Comparison of ENCODE assay signal across 9 cellular contexts in the genomic region with DNA sequence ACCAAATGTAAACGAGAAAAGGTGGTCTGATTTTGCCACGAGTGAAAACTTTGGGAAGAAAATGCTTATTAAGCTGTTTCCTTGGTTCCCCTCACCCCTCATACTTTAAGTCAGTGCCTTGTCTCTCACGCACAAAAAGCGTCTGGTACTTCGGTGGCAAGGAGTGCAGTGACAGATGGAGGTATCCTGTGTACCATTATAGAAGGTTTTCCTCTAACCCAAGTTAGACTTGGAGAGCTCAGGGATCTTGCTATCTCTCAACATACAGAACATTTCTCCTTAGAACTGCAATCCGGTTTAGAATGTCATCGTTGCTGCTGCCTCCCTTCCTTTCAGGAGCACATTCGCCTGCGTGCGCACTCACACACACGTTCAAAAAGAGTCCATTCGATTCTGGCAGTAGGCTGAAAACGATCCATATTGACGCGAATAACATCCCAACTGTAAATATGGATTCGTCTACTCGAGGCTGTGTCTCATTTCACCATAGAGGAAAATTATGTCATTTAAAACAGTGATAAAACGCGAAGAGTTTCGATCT. TPM values are rescaled to one million over a fixed set of nuclear protein-coding genes. Genes with fewer than 3 reads are reported as not detected.
DNase-seq lines count a peak whose midpoint lies in the region; ATAC-seq, FAIRE-seq and TF ChIP-seq lines count a peak whose summit lies in the region.
"Had no signal": no experiment of that assay in that cellular context is flagged by ENCODE, and none has a peak within 500 bp of the region (broad histone marks: within the 10 kb centered on the region; RNA-seq: fewer than 3 reads in every experiment).

No MANE protein-coding gene starts in this region.

- H3K9me3 Mint-ChIP-seq in activated CD4-positive, alpha-beta memory T cell treated with anti-CD3 and anti-CD28 coated beads for 36 hours: no peaks in the 10 kb centered on the region
- H3K9me3 Mint-ChIP-seq in activated CD4-positive, alpha-beta memory T cell treated with anti-CD3 and anti-CD28 coated beads, Interleukin-2, amount 10 ng/mL, durations not matched to agents 7 days and 5 days: no peaks in the 10 kb centered on the region
- no peaks in the 10 kb centered on the region for H3K9me3 Mint-ChIP-seq in activated naive CD4-positive, alpha-beta T cell treated with anti-CD3 and anti-CD28 coated beads, Interleukin-2, amount 50 U/mL, for 72 hours

- no peak for TF ChIP-seq CTCF in K562 (IDR thresholded peaks at IDR 0.05 in 2 of 3, conservative IDR thresholded peaks at IDR 0.05 in 1 of 3; ENCODE audit: insufficient read depth in 2 of 3, low read depth in 1 of 3, low read length in 3 of 3)

- no peak for TF ChIP-seq POLR2A in K562 (conservative IDR thresholded peaks at IDR 0.05)

- H3K27me3 ChIP-seq in K562 (ENCODE audit: control insufficient read depth in 2 of 2, insufficient read depth in 2 of 2, low read length in 2 of 2) (peaks cover 0 to 15% of the 10 kb centered on the region in 2 experiments; a peak in 2 of 5 replicates), stomach smooth muscle (ENCODE audit: control insufficient read depth in 1 of 2, insufficient read depth in 2 of 2, low read length in 2 of 2) (no peaks in the 10 kb centered on the region)

- no peak overlapping the region for H3K27ac Mint-ChIP-seq in activated CD4-positive, alpha-beta memory T cell treated with anti-CD3 and anti-CD28 coated beads for 36 hours
- H3K27ac Mint-ChIP-seq in activated CD4-positive, alpha-beta memory T cell treated with anti-CD3 and anti-CD28 coated beads, Interleukin-2, amount 10 ng/mL, durations not matched to agents 7 days and 5 days: no peak overlapping the region
- H3K27ac Mint-ChIP-seq in activated naive CD4-positive, alpha-beta T cell treated with anti-CD3 and anti-CD28 coated beads, Interleukin-2, amount 50 U/mL, for 72 hours: no peak overlapping the region
- H3K27ac Mint-ChIP-seq: activated naive CD4-positive, alpha-beta T cell treated with anti-CD3 and anti-CD28 coated beads, Interleukin-2, amount 50 U/mL, for 24 hours had no signal

- no peaks in the 10 kb centered on the region for H3K9me1 ChIP-seq in K562 (ENCODE audit: control insufficient read depth, insufficient read depth, low read length)

- H3K4me1 ChIP-seq in K562 (replicated peaks in 1 of 2; ENCODE audit: control insufficient read depth in 2 of 2, insufficient read depth in 2 of 2, low read length in 2 of 2) (peaks cover 6 to 25% of the 10 kb centered on the region in 2 experiments), stomach smooth muscle (ENCODE audit: control insufficient read depth, insufficient read depth, low read length) (peaks cover 15% of the 10 kb centered on the region)

- peak overlapping the region; percentile 83 for H2AFZ ChIP-seq in K562 (ENCODE audit: low read depth, low read length)

- CTCF ChIA-PET in activated CD4-positive, alpha-beta memory T cell treated with anti-CD3 and anti-CD28 coated beads for 36 hours (lab: Charles Lee): no interaction called here
- CTCF ChIA-PET in activated CD4-positive, alpha-beta memory T cell treated with anti-CD3 and anti-CD28 coated beads, Interleukin-2, amount 10 ng/mL, durations not matched to agents 7 days and 5 days (lab: Charles Lee): interaction anchor here (0.9 kb wide), 1 partner anchor 544 kb away, joined by 3 read pairs; no protein-coding TSS in a partner anchor
- CTCF ChIA-PET in K562 (lab: Yijun Ruan, JAX; ENCODE audit: low intra/inter-chr PET ratio): no interaction called here

- no peaks in the 10 kb centered on the region for H4K20me1 ChIP-seq in K562 (replicated peaks; ENCODE audit: control insufficient read depth, insufficient read depth, low read length)

- no peaks in the 10 kb centered on the region for H3K79me2 ChIP-seq in K562 (ENCODE audit: control insufficient read depth, insufficient read depth, low read length)

- peak overlapping the region; percentile 34 for H3K4me3 Mint-ChIP-seq in activated CD4-positive, alpha-beta memory T cell treated with anti-CD3 and anti-CD28 coated beads for 36 hours
- H3K4me3 Mint-ChIP-seq in activated CD4-positive, alpha-beta memory T cell treated with anti-CD3 and anti-CD28 coated beads, Interleukin-2, amount 10 ng/mL, durations not matched to agents 7 days and 5 days: no peak overlapping the region
- H3K4me3 Mint-ChIP-seq: activated naive CD4-positive, alpha-beta T cell treated with anti-CD3 and anti-CD28 coated beads, Interleukin-2, amount 50 U/mL, for 24 hours had no signal

- POLR2A ChIA-PET in activated CD4-positive, alpha-beta memory T cell treated with anti-CD3 and anti-CD28 coated beads for 36 hours (lab: Charles Lee): interaction anchor here (0.8 kb wide), 1 partner anchor 226 kb away, joined by 3 read pairs; no protein-coding TSS in a partner anchor
- POLR2A ChIA-PET in activated CD4-positive, alpha-beta memory T cell treated with anti-CD3 and anti-CD28 coated beads, Interleukin-2, amount 10 ng/mL, durations not matched to agents 7 days and 5 days (lab: Charles Lee): no interaction called here
- POLR2A ChIA-PET in K562 (lab: Yijun Ruan, JAX): interaction anchor here (0.6 to 0.8 kb wide), 4 partner anchors 32 to 973 kb away, joined by 3 read pairs; no protein-coding TSS in a partner anchor

- FAIRE-seq in K562 (lab: Jason Lieb, UNC): peak; percentile 11

- ATAC-seq in K562: no peak
- no peak for ATAC-seq in GM21526 (IDR thresholded peaks at IDR 0.05; ENCODE audit: low FRiP score, unreplicated experiment)
- ATAC-seq in activated naive CD4-positive, alpha-beta T cell treated with anti-CD3 and anti-CD28 coated beads, Interleukin-2, amount 50 U/mL, for 72 hours: no peak

- peak; percentile 10 for DNase-seq in activated CD4-positive, alpha-beta memory T cell treated with anti-CD3 and anti-CD28 coated beads for 36 hours
- no peak for DNase-seq in activated CD4-positive, alpha-beta memory T cell treated with anti-CD3 and anti-CD28 coated beads, Interleukin-2, amount 10 ng/mL, durations not matched to agents 7 days and 5 days
- peak; percentile 62 for DNase-seq in NCI-H2227 treated with DMSO at 0.1 percent for 48 hours (lab: John Stamatoyannopoulos, UW)
- DNase-seq in K562 (ENCODE audit: extremely low read depth in 1 of 4, low spot score in 3 of 4): peak in 1 of 4 experiments; percentile 20
- peak; percentile 71 for DNase-seq in inferior parietal cortex (ENCODE audit: extremely low spot score)
- no peak for DNase-seq in activated naive CD4-positive, alpha-beta T cell treated with anti-CD3 and anti-CD28 coated beads, Interleukin-2, amount 50 U/mL, for 72 hours (ENCODE audit: low spot score in 2 of 2)

- H3K9ac ChIP-seq in K562 (ENCODE audit: insufficient read depth in 1 of 2, low read depth in 2 of 2, low read length in 2 of 2): no peak overlapping the region
- peak overlapping the region; percentile 80 to 98 for H3K9ac ChIP-seq in stomach smooth muscle (ENCODE audit: low read length in 2 of 2)

- no peak overlapping the region for H3K4me3 ChIP-seq in K562
- peak overlapping the region; percentile 89 to 97 for H3K4me3 ChIP-seq in stomach smooth muscle (ENCODE audit: low read length in 2 of 2)

- peaks cover 16% of the 10 kb centered on the region for H3K4me1 Mint-ChIP-seq in activated CD4-positive, alpha-beta memory T cell treated with anti-CD3 and anti-CD28 coated beads for 36 hours (ENCODE audit: low read depth)
- H3K4me1 Mint-ChIP-seq in activated CD4-positive, alpha-beta memory T cell treated with anti-CD3 and anti-CD28 coated beads, Interleukin-2, amount 10 ng/mL, durations not matched to agents 7 days and 5 days: peaks cover 20% of the 10 kb centered on the region

- peaks cover 38% of the 10 kb centered on the region for H3K27me3 Mint-ChIP-seq in activated CD4-positive, alpha-beta memory T cell treated with anti-CD3 and anti-CD28 coated beads for 36 hours
- peaks cover 37% of the 10 kb centered on the region for H3K27me3 Mint-ChIP-seq in activated CD4-positive, alpha-beta memory T cell treated with anti-CD3 and anti-CD28 coated beads, Interleukin-2, amount 10 ng/mL, durations not matched to agents 7 days and 5 days

- WGBS in K562 (ENCODE audit: insufficient coverage, low coverage, missing lambda C conversion rate): 29% methylated on average over 20 of the region's 20 CpGs

- TF ChIP-seq RAD21 in K562 (CRISPR knock-in tag; conservative IDR thresholded peaks at IDR 0.05 in 1 of 2, IDR thresholded peaks at IDR 0.05 in 1 of 2): no peak

- H3K4me2 ChIP-seq in K562 (ENCODE audit: insufficient read depth, low read length): peak overlapping the region; percentile 56

- H3K36me3 ChIP-seq in K562 (ENCODE audit: control insufficient read depth, insufficient read depth, low read length): no peaks in the 10 kb centered on the region
- no peaks in the 10 kb centered on the region for H3K36me3 ChIP-seq in stomach smooth muscle (ENCODE audit: control insufficient read depth in 2 of 2, insufficient read depth in 2 of 2, low read length in 2 of 2)

- H3K9me3 ChIP-seq in K562 (replicated peaks; ENCODE audit: control insufficient read depth, insufficient read depth, low read depth, low read length) (no peaks in the 10 kb centered on the region), stomach smooth muscle (ENCODE audit: control insufficient read depth in 2 of 2, low read length in 2 of 2) (no peaks in the 10 kb centered on the region)

- no peaks in the 10 kb centered on the region for H3K36me3 Mint-ChIP-seq in activated CD4-positive, alpha-beta memory T cell treated with anti-CD3 and anti-CD28 coated beads for 36 hours
- H3K36me3 Mint-ChIP-seq in activated CD4-positive, alpha-beta memory T cell treated with anti-CD3 and anti-CD28 coated beads, Interleukin-2, amount 10 ng/mL, durations not matched to agents 7 days and 5 days (ENCODE audit: low read depth): no peaks in the 10 kb centered on the region
- peaks cover 6 to 31% of the 10 kb centered on the region in 2 donors for H3K36me3 Mint-ChIP-seq in activated naive CD4-positive, alpha-beta T cell treated with anti-CD3 and anti-CD28 coated beads, Interleukin-2, amount 50 U/mL, for 72 hours

- H3K27ac ChIP-seq in K562 (ENCODE audit: extremely low read depth, low read depth, low read length) (no peak overlapping the region), stomach smooth muscle (ENCODE audit: low read length) (peak overlapping the region; percentile 96)

- BruUV-seq in K562 (replicated peaks; lab: Mats Ljungman, UMichigan): no TSS peak

- in situ Hi-C loops in K562 (cut with MboI): no loop called here

- intact Hi-C loops in activated CD4-positive, alpha-beta memory T cell treated with anti-CD3 and anti-CD28 coated beads for 36 hours (cut with micrococcal nuclease): loop anchor here (5.0 kb wide), 3 partner anchors 164 to 1674 kb away; no protein-coding TSS in a partner anchor
- intact Hi-C loops in K562 (cut with micrococcal nuclease): loop anchor here (5.0 kb wide), 4 partner anchors 51 to 1674 kb away; no protein-coding TSS in a partner anchor

- no peak for TF ChIP-seq EP300 in K562 (IDR thresholded peaks at IDR 0.05; ENCODE audit: low read length)

RNA-seq across cellular contexts. Expression of a gene that starts 1.1 kb away (rescaled TPM):
- total RNA-seq in activated CD4-positive, alpha-beta memory T cell treated with anti-CD3 and anti-CD28 coated beads for 36 hours: under 1 TPM; 0.07 to 0.15 TPM
- under 1 TPM in 1 of 2 experiments, not detected in 1; 0.05 TPM for total RNA-seq in activated CD4-positive, alpha-beta memory T cell treated with anti-CD3 and anti-CD28 coated beads, Interleukin-2, amount 10 ng/mL, durations not matched to agents 7 days and 5 days
- total RNA-seq in K562 (2011; cell fraction: chromatin; rRNA removed; ENCODE audit: low replicate concordance): 0.09 TPM in 1 of 2 replicates, not detected in the other
- under 0.01 TPM in 1 of 2 replicates, not detected in the other for total RNA-seq in K562 (2011; cell fraction: nucleolus; rRNA removed)
- 0.15 and 0.23 TPM in 2 replicates for total RNA-seq in K562 (2011; cell fraction: nucleoplasm; rRNA removed)
- 1.9 and 2.5 TPM in 2 replicates for total RNA-seq in K562 (2014; rRNA removed)
- 0.98 and 1.2 TPM in 2 replicates for total RNA-seq in K562 (2014; rRNA removed; fragmentation: Illumina TruSeq; extraction: Trizol)
- 0.68 and 0.69 TPM in 2 replicates for total RNA-seq in K562 (2015; rRNA removed; fragmentation: Illumina TruSeq; extraction: Trizol)
- total RNA-seq in K562 (2021): 2.7 and 2.9 TPM in 2 replicates
- polyA plus RNA-seq in K562 (2011; rRNA removed): 0.09 and 0.15 TPM in 2 replicates
- 0.06 and 0.07 TPM in 2 replicates for polyA plus RNA-seq in K562 (2011; cell fraction: cytosol; rRNA removed)
- polyA plus RNA-seq in K562 (2011; cell fraction: nucleus; rRNA removed): 0.06 and 0.07 TPM in 2 replicates
- polyA plus RNA-seq in K562 (2012): 1.4 and 6.3 TPM in 2 replicates
- 0.89 and 0.91 TPM in 2 replicates for polyA plus RNA-seq in K562 (2014; fragmentation: Illumina TruSeq; extraction: Trizol)
- polyA plus RNA-seq in K562 (2014; fragmentation: Nextera tagmentation; extraction: Ambion mirVana): 1 to 10 TPM; 1.0 to 1.9 TPM
- polyA plus RNA-seq in K562 (2014; rRNA removed): 1.1 and 1.7 TPM in 2 replicates
- 0.03 and 0.07 TPM in 2 replicates for polyA minus RNA-seq in K562 (2011; rRNA and poly(A)+ RNA removed)
- polyA minus RNA-seq in K562 (2011; cell fraction: cytosol; rRNA and poly(A)+ RNA removed): not detected in 2 replicates
- polyA minus RNA-seq in K562 (2011; cell fraction: nucleus; rRNA and poly(A)+ RNA removed): 0.11 TPM in 1 of 2 replicates, not detected in the other
- total RNA-seq in activated naive CD4-positive, alpha-beta T cell treated with anti-CD3 and anti-CD28 coated beads, Interleukin-2, amount 50 U/mL, for 72 hours: under 1 TPM; 0.05 to 0.21 TPM

Comparison
In these comparisons a context has a peak if more than half of its experiments do, and no peak if none do; other contexts are left out.
1. DNase-seq: peak in activated CD4-positive, alpha-beta memory T cell treated with anti-CD3 and anti-CD28 coated beads for 36 hours (single experiment), NCI-H2227 treated with DMSO at 0.1 percent for 48 hours (single experiment) and inferior parietal cortex (single experiment); none in activated CD4-positive, alpha-beta memory T cell treated with anti-CD3 and anti-CD28 coated beads, Interleukin-2, amount 10 ng/mL, durations not matched to agents 7 days and 5 days (single experiment) and activated naive CD4-positive, alpha-beta T cell treated with anti-CD3 and anti-CD28 coated beads, Interleukin-2, amount 50 U/mL, for 72 hours (0 of 2).
2. H3K9ac ChIP-seq: peak in stomach smooth muscle (2 of 2); none in K562 (0 of 2).